27 cellular contexts compared by ENCODE assay signal in genomic region chr6:44039839-44040350, GRCh38.
DNase-seq lines count a peak whose midpoint lies in the region; ATAC-seq, FAIRE-seq and TF ChIP-seq lines count a peak whose summit lies in the region.
"Had no signal": no experiment of that assay in that cellular context is flagged by ENCODE, and none has a peak within 500 bp of the region (broad histone marks: within the 10 kb centered on the region; RNA-seq: fewer than 3 reads in every experiment).

No MANE protein-coding gene starts in this region.

- no peak overlapping the region for H3K27ac ChIP-seq in right lobe of liver
- H3K27ac ChIP-seq in HepG2 (ENCODE audit: extremely low read length, insufficient read depth, low read length): no peak overlapping the region
- no peak overlapping the region for H3K27ac ChIP-seq in endodermal cell (ENCODE audit: low read depth, low read length)
- H3K27ac ChIP-seq in osteoblast (ENCODE audit: low read depth, low read length): peak overlapping the region; percentile 93
- no peak overlapping the region for H3K27ac ChIP-seq in hepatocyte
- H3K27ac ChIP-seq: ascending aorta, thoracic aorta had no signal

- ATAC-seq in right lobe of liver: no peak
- ATAC-seq in HepG2: no peak
- ATAC-seq in GM18498 (IDR thresholded peaks at IDR 0.05; ENCODE audit: unreplicated experiment): no peak
- ATAC-seq: activated T-helper 17 cell treated with anti-CD3 and anti-CD28 coated beads, Interleukin-2, amount 50 U/mL, for 72 hours; CD8-positive, alpha-beta T cell; natural killer cell treated with Interleukin-12 subunit alpha and Interleukin-12 subunit beta and Interleukin-15 and Interleukin-18, amount 100 ng/mL, for 72 hours had no signal

- H3K36me3 ChIP-seq in right lobe of liver (no peaks in the 10 kb centered on the region), HepG2 (replicated peaks in 1 of 2; ENCODE audit: control insufficient read depth in 1 of 2, insufficient read depth in 2 of 2, low read length in 2 of 2) (no peaks in the 10 kb centered on the region), endodermal cell (ENCODE audit: control insufficient read depth, insufficient read depth, low read length) (no peaks in the 10 kb centered on the region), osteoblast (ENCODE audit: insufficient read depth, low read length) (no peaks in the 10 kb centered on the region), hepatocyte (replicated peaks; ENCODE audit: insufficient read depth, low read depth) (no peaks in the 10 kb centered on the region)
- H3K36me3 ChIP-seq: ascending aorta, thoracic aorta had no signal

- no peaks in the 10 kb centered on the region for H3K36me3 Mint-ChIP-seq in endodermal cell (ENCODE audit: low read depth)
- H3K36me3 Mint-ChIP-seq in T-helper 2 cell treated with Interferon-gamma antibody and Interleukin-4, amounts not matched to agents 5 μg/mL and 100 μg/mL, for 36 hours (ENCODE audit: low read depth): no peaks in the 10 kb centered on the region
- H3K36me3 Mint-ChIP-seq: activated CD4-positive, alpha-beta memory T cell treated with anti-CD3 and anti-CD28 coated beads for 36 hours; activated naive CD4-positive, alpha-beta T cell treated with anti-CD3 and anti-CD28 coated beads, Interleukin-2, amount 50 U/mL, for 24 hours; CD8-positive, alpha-beta T cell; natural killer cell treated with Interleukin-12 subunit alpha and Interleukin-12 subunit beta and Interleukin-15 and Interleukin-18, amount 100 ng/mL, for 72 hours had no signal

- no peaks in the 10 kb centered on the region for H3K9me3 Mint-ChIP-seq in endodermal cell
- H3K9me3 Mint-ChIP-seq in T-helper 2 cell treated with Interferon-gamma antibody and Interleukin-4, amounts not matched to agents 5 μg/mL and 100 μg/mL, for 36 hours: no peaks in the 10 kb centered on the region
- H3K9me3 Mint-ChIP-seq: activated CD4-positive, alpha-beta memory T cell treated with anti-CD3 and anti-CD28 coated beads for 36 hours; activated naive CD4-positive, alpha-beta T cell treated with anti-CD3 and anti-CD28 coated beads, Interleukin-2, amount 50 U/mL, for 24 hours; activated T-helper 17 cell treated with anti-CD3 and anti-CD28 coated beads, Interleukin-2, amount 50 U/mL, for 72 hours; CD8-positive, alpha-beta T cell; central memory CD8-positive, alpha-beta T cell; natural killer cell treated with Interleukin-12 subunit alpha and Interleukin-12 subunit beta and Interleukin-15 and Interleukin-18, amount 100 ng/mL, for 72 hours; stimulated activated naive CD8-positive, alpha-beta T cell treated with anti-CD3 and anti-CD28 coated beads, Interleukin-15, Interleukin-2, amounts not matched to agents 100 ng/mL and 50 ng/mL, for 24 hours had no signal

- no TSS peak for BruUV-seq in HepG2 (replicated peaks; lab: Mats Ljungman, UMichigan)

- 50% methylated on average over 1 of the region's 7 CpGs for WGBS in right lobe of liver (ENCODE audit: insufficient coverage, low coverage, low lambda C conversion rate, missing lambda C conversion rate)
- WGBS in HepG2 (ENCODE audit: low lambda C conversion rate): 34% methylated on average over 7 of the region's 7 CpGs
- WGBS in endodermal cell (ENCODE audit: insufficient coverage in 1 of 2, insufficient read length in 1 of 2), 2 experiments: 84 to 100% methylated on average over 3 to 7 of the region's 7 CpGs
- WGBS in hepatocyte (ENCODE audit: low lambda C conversion rate, missing lambda C conversion rate): 81% methylated on average over 7 of the region's 7 CpGs

- TF ChIP-seq EP300 in HepG2 (IDR thresholded peaks at IDR 0.05; ENCODE audit: low read depth in 2 of 2, low read length in 2 of 2) (no peak), HepG2 (CRISPR knock-in tag; IDR thresholded peaks at IDR 0.05; ENCODE audit: borderline replicate concordance) (no peak)

- no peaks in the 10 kb centered on the region for H3K27me3 Mint-ChIP-seq in endodermal cell (ENCODE audit: insufficient read depth)
- peaks cover 3% of the 10 kb centered on the region for H3K27me3 Mint-ChIP-seq in T-helper 2 cell treated with Interferon-gamma antibody and Interleukin-4, amounts not matched to agents 5 μg/mL and 100 μg/mL, for 36 hours (ENCODE audit: low read depth)
- H3K27me3 Mint-ChIP-seq: activated CD4-positive, alpha-beta memory T cell treated with anti-CD3 and anti-CD28 coated beads for 36 hours; activated naive CD4-positive, alpha-beta T cell treated with anti-CD3 and anti-CD28 coated beads, Interleukin-2, amount 50 U/mL, for 24 hours; activated T-helper 17 cell treated with anti-CD3 and anti-CD28 coated beads, Interleukin-2, amount 50 U/mL, for 72 hours had no signal

- H3K27ac Mint-ChIP-seq in endodermal cell: no peak overlapping the region
- no peak overlapping the region for H3K27ac Mint-ChIP-seq in T-helper 2 cell treated with Interferon-gamma antibody and Interleukin-4, amounts not matched to agents 5 μg/mL and 100 μg/mL, for 36 hours
- H3K27ac Mint-ChIP-seq: activated CD4-positive, alpha-beta memory T cell treated with anti-CD3 and anti-CD28 coated beads for 36 hours; activated naive CD4-positive, alpha-beta T cell treated with anti-CD3 and anti-CD28 coated beads, Interleukin-2, amount 50 U/mL, for 24 hours; activated T-helper 17 cell treated with anti-CD3 and anti-CD28 coated beads, Interleukin-2, amount 50 U/mL, for 72 hours; B cell; CD8-positive, alpha-beta T cell; natural killer cell treated with Interleukin-12 subunit alpha and Interleukin-12 subunit beta and Interleukin-15 and Interleukin-18, amount 100 ng/mL, for 72 hours; progenitor cell of endocrine pancreas; stimulated activated naive CD8-positive, alpha-beta T cell treated with anti-CD3 and anti-CD28 coated beads, Interleukin-15, Interleukin-2, amounts not matched to agents 100 ng/mL and 50 ng/mL, for 24 hours had no signal

- DNase-seq in right lobe of liver (peak in 2 of 3 donors; percentile 10 to 27), HepG2 (ENCODE audit: low spot score) (no peak), endodermal cell (peak; percentile 51), osteoblast (ENCODE audit: insufficient read length, low spot score, missing footprints) (no peak), dermis blood vessel endothelial cell (no peak), hepatocyte (ENCODE audit: low spot score) (no peak)
- DNase-seq in T-helper 2 cell treated with Interferon-gamma antibody and Interleukin-4, amounts not matched to agents 5 μg/mL and 100 μg/mL, for 36 hours (ENCODE audit: low spot score): no peak
- DNase-seq: activated CD4-positive, alpha-beta memory T cell treated with anti-CD3 and anti-CD28 coated beads for 36 hours; activated CD8-positive, alpha-beta memory T cell treated with anti-CD3 and anti-CD28 coated beads, Interleukin-2, amount 50 U/mL, for 48 hours; CD8-positive, alpha-beta T cell; NCI-H1092 treated with DMSO at 0.1 percent for 48 hours; NCI-H187 treated with DMSO at 0.1 percent for 48 hours; NCI-H524 treated with DMSO at 0.1 percent for 48 hours; T-helper 1 cell had no signal

- peaks cover 0 to 14% (median 6%) of the 10 kb centered on the region in 4 donors for H3K4me1 ChIP-seq in right lobe of liver
- peaks cover 68% of the 10 kb centered on the region for H3K4me1 ChIP-seq in HepG2 (ENCODE audit: insufficient read depth, low read length)
- peaks cover 11% of the 10 kb centered on the region for H3K4me1 ChIP-seq in endodermal cell (ENCODE audit: control insufficient read depth, insufficient read depth, low read length)
- peaks cover 56% of the 10 kb centered on the region for H3K4me1 ChIP-seq in osteoblast (ENCODE audit: insufficient read depth, low read length)
- H3K4me1 ChIP-seq in hepatocyte (ENCODE audit: insufficient read depth): peaks cover 28% of the 10 kb centered on the region

- H4K20me1 ChIP-seq in HepG2 (ENCODE audit: insufficient read depth, low read length) (no peaks in the 10 kb centered on the region), osteoblast (ENCODE audit: insufficient read depth, low read length) (no peaks in the 10 kb centered on the region), hepatocyte (ENCODE audit: insufficient read depth, poor library complexity, severe bottlenecking) (no peaks in the 10 kb centered on the region)

- H3K4me2 ChIP-seq in HepG2 (ENCODE audit: low read depth, low read length) (no peak overlapping the region), osteoblast (ENCODE audit: insufficient read depth, low read length) (no peak overlapping the region), hepatocyte (no peak overlapping the region)

- H3K79me2 ChIP-seq in HepG2 (ENCODE audit: insufficient read depth, low read length) (no peaks in the 10 kb centered on the region), osteoblast (ENCODE audit: insufficient read depth, low read length) (no peaks in the 10 kb centered on the region), hepatocyte (no peaks in the 10 kb centered on the region)

- no peaks in the 10 kb centered on the region for H3K9me3 ChIP-seq in right lobe of liver
- H3K9me3 ChIP-seq in HepG2 (ENCODE audit: low read length): no peaks in the 10 kb centered on the region
- no peaks in the 10 kb centered on the region for H3K9me3 ChIP-seq in endodermal cell (ENCODE audit: control insufficient read depth, low read length)
- H3K9me3 ChIP-seq in osteoblast (ENCODE audit: low read depth, low read length): no peaks in the 10 kb centered on the region
- H3K9me3 ChIP-seq in hepatocyte (ENCODE audit: low read depth): no peaks in the 10 kb centered on the region
- H3K9me3 ChIP-seq: ascending aorta, thoracic aorta had no signal

- peaks cover 34% of the 10 kb centered on the region for H3K4me1 Mint-ChIP-seq in endodermal cell
- H3K4me1 Mint-ChIP-seq in T-helper 2 cell treated with Interferon-gamma antibody and Interleukin-4, amounts not matched to agents 5 μg/mL and 100 μg/mL, for 36 hours (ENCODE audit: low read depth): peaks cover 9% of the 10 kb centered on the region
- H3K4me1 Mint-ChIP-seq: activated naive CD4-positive, alpha-beta T cell treated with anti-CD3 and anti-CD28 coated beads, Interleukin-2, amount 50 U/mL, for 24 hours; activated T-helper 17 cell treated with anti-CD3 and anti-CD28 coated beads, Interleukin-2, amount 50 U/mL, for 72 hours; central memory CD8-positive, alpha-beta T cell had no signal

- no peak for TF ChIP-seq POLR2A in right lobe of liver (IDR thresholded peaks at IDR 0.05)
- TF ChIP-seq POLR2A in HepG2 (IDR thresholded peaks at IDR 0.05; ENCODE audit: insufficient read depth in 1 of 2, low read depth in 2 of 2, low read length in 2 of 2): no peak

- TF ChIP-seq RAD21 in HepG2 (CRISPR knock-in tag; IDR thresholded peaks at IDR 0.05): no peak

- no peak overlapping the region for H2AFZ ChIP-seq in HepG2 (ENCODE audit: low read length)
- H2AFZ ChIP-seq in osteoblast (ENCODE audit: low read length): no peak overlapping the region
- no peak overlapping the region for H2AFZ ChIP-seq in hepatocyte

- H3K4me3 Mint-ChIP-seq in endodermal cell: no peak overlapping the region
- H3K4me3 Mint-ChIP-seq in T-helper 2 cell treated with Interferon-gamma antibody and Interleukin-4, amounts not matched to agents 5 μg/mL and 100 μg/mL, for 36 hours: no peak overlapping the region
- H3K4me3 Mint-ChIP-seq: activated CD4-positive, alpha-beta memory T cell treated with anti-CD3 and anti-CD28 coated beads for 36 hours; activated naive CD4-positive, alpha-beta T cell treated with anti-CD3 and anti-CD28 coated beads, Interleukin-2, amount 50 U/mL, for 24 hours; activated T-helper 17 cell treated with anti-CD3 and anti-CD28 coated beads, Interleukin-2, amount 50 U/mL, for 72 hours; B cell; CD8-positive, alpha-beta T cell; central memory CD8-positive, alpha-beta T cell; natural killer cell treated with Interleukin-12 subunit alpha and Interleukin-12 subunit beta and Interleukin-15 and Interleukin-18, amount 100 ng/mL, for 72 hours; stimulated activated naive CD8-positive, alpha-beta T cell treated with anti-CD3 and anti-CD28 coated beads, Interleukin-15, Interleukin-2, amounts not matched to agents 100 ng/mL and 50 ng/mL, for 24 hours had no signal

- TF ChIP-seq CTCF in right lobe of liver (IDR thresholded peaks at IDR 0.05) (no peak), HepG2 (CRISPR knock-in tag; IDR thresholded peaks at IDR 0.05) (no peak), endodermal cell (conservative IDR thresholded peaks at IDR 0.05) (no peak), osteoblast (IDR thresholded peaks at IDR 0.05; ENCODE audit: extremely low read depth, low read depth, low read length) (no peak), hepatocyte (IDR thresholded peaks at IDR 0.05; ENCODE audit: poor library complexity) (no peak)

- H3K9me2 ChIP-seq in hepatocyte (replicated peaks; ENCODE audit: insufficient read depth): no peaks in the 10 kb centered on the region

- H3K27me3 ChIP-seq in right lobe of liver (no peaks in the 10 kb centered on the region), HepG2 (ENCODE audit: control insufficient read depth in 1 of 2, insufficient read depth in 2 of 2, low read length in 2 of 2) (peaks cover 1 to 17% of the 10 kb centered on the region in 2 experiments), endodermal cell (ENCODE audit: control insufficient read depth, insufficient read depth, low read length, poor library complexity, severe bottlenecking) (no peaks in the 10 kb centered on the region), osteoblast (ENCODE audit: insufficient read depth, low read length) (no peaks in the 10 kb centered on the region), hepatocyte (no peaks in the 10 kb centered on the region)
- H3K27me3 ChIP-seq: ascending aorta had no signal

- no peak for FAIRE-seq in HepG2 (lab: Jason Lieb, UNC)
- FAIRE-seq: endothelial cell of umbilical vein, GM12892, keratinocyte had no signal

- H3K4me3 ChIP-seq in right lobe of liver: no peak overlapping the region
- H3K4me3 ChIP-seq in HepG2 (replicated peaks in 1 of 3; ENCODE audit: insufficient read depth in 1 of 3, low read depth in 2 of 3, low read length in 3 of 3): no peak overlapping the region
- H3K4me3 ChIP-seq in endodermal cell (ENCODE audit: low read length): no peak overlapping the region
- H3K4me3 ChIP-seq in osteoblast (ENCODE audit: insufficient read depth, low read length): no peak overlapping the region
- no peak overlapping the region for H3K4me3 ChIP-seq in hepatocyte
- H3K4me3 ChIP-seq: ascending aorta, thoracic aorta had no signal

- POLR2A ChIA-PET in HepG2 (lab: Yijun Ruan, JAX): no interaction called here

- no peak overlapping the region for H3K9ac ChIP-seq in HepG2 (ENCODE audit: insufficient read depth, low read depth, low read length)
- no peak overlapping the region for H3K9ac ChIP-seq in endodermal cell (ENCODE audit: extremely low read depth, low read length, poor library complexity, severe bottlenecking)

- intact Hi-C loops in right lobe of liver (cut with DNase I): no loop called here
- intact Hi-C loops in HepG2 (cut with micrococcal nuclease; ENCODE audit: unreplicated experiment): loop anchor here (5.0 kb wide), 1 partner anchor 48 kb away; no protein-coding TSS in a partner anchor

- in situ Hi-C loops in HepG2 (cut with HindIII; ENCODE audit: extremely low pct_ligation_motif_present, low pct_unique_long_range_greater_than_20kb): no loop called here

- CTCF ChIA-PET in HepG2 (lab: Yijun Ruan, JAX; ENCODE audit: low intra/inter-chr PET ratio, low total read pairs): no interaction called here

Comparison
In these comparisons a context has a peak if more than half of its experiments do, and no peak if none do; other contexts are left out.
1. DNase-seq: peak in right lobe of liver (2 of 3) and endodermal cell (single experiment); none in HepG2 (single experiment), osteoblast (single experiment), dermis blood vessel endothelial cell (single experiment), T-helper 2 cell treated with Interferon-gamma antibody and Interleukin-4, amounts not matched to agents 5 μg/mL and 100 μg/mL, for 36 hours (single experiment) and hepatocyte (single experiment).